8 cellular contexts compared by ENCODE assay signal in the genomic region with DNA sequence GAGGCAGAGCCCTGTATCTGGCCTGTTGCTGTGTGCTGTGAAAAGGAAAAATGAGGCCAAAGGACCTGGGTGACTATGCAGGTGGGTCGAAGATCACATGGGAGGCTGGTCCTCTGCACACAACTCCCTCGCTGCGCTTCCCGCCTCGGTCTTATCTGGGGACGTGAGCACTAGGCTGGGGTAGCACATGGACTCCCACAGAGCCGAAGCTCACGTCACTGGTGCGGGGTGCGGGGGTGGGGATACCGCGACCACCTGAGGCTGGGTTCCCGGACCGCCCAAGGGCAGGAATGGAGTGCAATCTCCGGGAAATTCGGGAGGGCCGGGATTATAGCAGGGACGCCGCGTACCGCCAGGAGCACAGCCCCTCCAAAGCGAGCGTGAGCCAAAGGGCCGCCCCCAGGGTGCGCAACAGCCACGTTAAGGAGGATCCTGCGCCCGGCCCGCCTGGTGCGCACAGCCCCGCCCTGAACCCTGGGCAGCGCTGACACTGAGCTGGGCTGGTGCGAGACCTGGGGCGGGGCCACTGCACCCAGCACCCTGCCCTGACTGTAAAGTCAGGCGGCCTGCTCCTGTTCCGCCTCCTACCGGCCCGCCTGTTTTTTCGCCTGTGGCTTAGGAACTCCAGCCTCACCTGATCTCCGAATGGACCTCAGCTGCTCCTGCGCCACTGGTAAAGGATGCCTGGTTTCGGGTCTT. TPM values are rescaled to one million over a fixed set of nuclear protein-coding genes. Genes with fewer than 3 reads are reported as not detected.
A peak's percentile ranks its signal among the peaks of the same experiment; 100 is the strongest.
DNase-seq lines count a peak whose midpoint lies in the region; ATAC-seq and TF ChIP-seq lines count a peak whose summit lies in the region.

No MANE protein-coding gene starts in this region.

- ATAC-seq in GM19463 (IDR thresholded peaks at IDR 0.05; ENCODE audit: unreplicated experiment), result peak; percentile 95
- peak; percentile 91 to 94 (median 92) for ATAC-seq in heart left ventricle

- no peak for TF ChIP-seq POLR2A in heart left ventricle (IDR thresholded peaks at IDR 0.05)

- 7 to 16% (median 11%) methylated on average over 15 to 42 of the region's 42 CpGs for WGBS in heart left ventricle, 4 donors

- H3K4me1 ChIP-seq in heart left ventricle, result peaks cover 0 to 26% (median 16%) of the 10 kb centered on the region in 12 donors

- peaks cover 0 to 86% (median 31%) of the 10 kb centered on the region in 9 donors for H3K27me3 ChIP-seq in heart left ventricle

- H3K36me3 ChIP-seq in heart left ventricle, result no peaks in the 10 kb centered on the region

- DNase-seq in 8988T (peak; percentile 96), NCI-H774 (lab: John Stamatoyannopoulos, UW) (peak; percentile 79), activated gamma-delta T cell (lab: John Stamatoyannopoulos, UW) (peak; percentile 68), heart left ventricle (peak; percentile 59 to 85 (median 79)), retinal pigment epithelial cell (ENCODE audit: low read depth) (peak; percentile 23), ecto neural progenitor cell (ENCODE audit: low spot score) (no peak), NCI-H1417 treated with DMSO at 0.1 percent for 48 hours (lab: John Stamatoyannopoulos, UW) (no peak)

- no peaks in the 10 kb centered on the region for H3K9me3 ChIP-seq in heart left ventricle

- peak overlapping the region in 4 of 12 donors; percentile 9 to 41 (median 36) for H3K27ac ChIP-seq in heart left ventricle

- H3K4me3 ChIP-seq in heart left ventricle (peak overlapping the region in 10 of 12 donors; percentile 24 to 55 (median 43)), retinal pigment epithelial cell (ENCODE audit: low read length) (peak overlapping the region; percentile 32)

- TF ChIP-seq CTCF in heart left ventricle (IDR thresholded peaks at IDR 0.05) (peak; percentile 15 to 58 (median 42)), retinal pigment epithelial cell (conservative IDR thresholded peaks at IDR 0.05; ENCODE audit: low read depth, low read length) (peak; percentile 55)

- intact Hi-C loops in heart left ventricle (cut with DNase I), result loop anchor here in 4 of 10 donors (2.0 to 5.0 kb wide), 2 partner anchors 26 to 36 kb away; a partner anchor contains a TSS

RNA-seq across cellular contexts. Expression of a gene that starts 4.8 kb away (rescaled TPM):
- 10 to 100 TPM in 2 of 9 donors, 1 to 10 TPM in 6, under 1 TPM in 1; 0.92 to 30.1 (median 3.3) TPM for total RNA-seq in heart left ventricle
- 10 to 100 TPM in 1 of 2 donors, 1 to 10 TPM in 1; 8.4 to 43.3 TPM for polyA plus RNA-seq in heart left ventricle

RNA-seq across cellular contexts. Expression of a gene that starts 8.5 kb away (rescaled TPM):
- not detected for total RNA-seq in heart left ventricle
- not detected for polyA plus RNA-seq in heart left ventricle

RNA-seq across cellular contexts. Expression of a gene that starts 10.8 kb away (rescaled TPM):
- 10 to 100 TPM in 1 of 9 donors, 1 to 10 TPM in 6, under 1 TPM in 2; 0.61 to 16.2 (median 2.2) TPM for total RNA-seq in heart left ventricle
- 10 to 100 TPM in 1 of 2 donors, 1 to 10 TPM in 1; 7.4 to 11.2 TPM for polyA plus RNA-seq in heart left ventricle

RNA-seq across cellular contexts. Expression of a gene that starts 14.5 kb away (rescaled TPM):
- 1 to 10 TPM in 7 of 9 donors, not detected in 2; 1.3 to 8.1 (median 3.3) TPM for total RNA-seq in heart left ventricle
- 1 to 10 TPM; 1.3 to 1.4 TPM for polyA plus RNA-seq in heart left ventricle

RNA-seq across cellular contexts. Expression of a gene that starts 17.6 kb away (rescaled TPM):
- 100 to 1,000 TPM in 5 of 9 donors, 10 to 100 TPM in 4; 64.8 to 192 (median 103) TPM for total RNA-seq in heart left ventricle
- 100 to 1,000 TPM in 1 of 2 donors, 10 to 100 TPM in 1; 33.3 to 172 TPM for polyA plus RNA-seq in heart left ventricle

Comparison
In these comparisons a context has a peak if more than half of its experiments do, and no peak if none do; other contexts are left out.
1. DNase-seq: peak in 8988T (single experiment), NCI-H774 (single experiment), activated gamma-delta T cell (single experiment), heart left ventricle (5 of 5) and retinal pigment epithelial cell (single experiment); none in ecto neural progenitor cell (single experiment) and NCI-H1417 treated with DMSO at 0.1 percent for 48 hours (single experiment).